Comparison of ENCODE assay signal across 8 cellular contexts in the genomic region with DNA sequence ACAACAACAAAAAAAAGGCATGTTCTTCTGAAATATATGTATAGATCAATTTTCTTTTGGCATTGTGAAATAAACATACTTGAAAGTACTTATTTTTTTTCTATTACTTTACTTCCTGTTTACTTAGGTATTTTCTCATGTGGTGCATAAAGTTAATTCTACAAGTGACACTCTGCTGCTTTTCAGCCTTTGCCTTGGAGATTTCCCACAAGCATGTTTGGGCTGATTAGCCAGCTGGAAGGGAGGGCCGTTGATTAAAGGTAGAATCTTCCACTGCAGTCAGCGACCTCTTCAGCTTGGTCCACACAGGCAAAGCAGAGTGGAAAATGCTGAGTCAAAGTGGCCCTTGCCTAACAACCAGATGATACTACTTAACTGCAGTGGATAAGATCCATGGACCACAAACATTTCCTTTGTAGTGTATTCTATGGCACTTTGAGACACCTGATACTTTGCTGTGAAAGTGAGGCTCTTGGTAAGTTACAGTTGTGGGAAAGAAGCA.
DNase-seq lines count a peak whose midpoint lies in the region; ATAC-seq, FAIRE-seq and TF ChIP-seq lines count a peak whose summit lies in the region.

No MANE protein-coding gene starts in this region.

- ATAC-seq in GM21717 (IDR thresholded peaks at IDR 0.05; ENCODE audit: unreplicated experiment), result peak; percentile 92

- H3K9me1 ChIP-seq in endothelial cell of umbilical vein (replicated peaks; ENCODE audit: control insufficient read depth, extremely low read depth, insufficient read depth, low read length), result no peaks in the 10 kb centered on the region

- no peak overlapping the region for H3K4me2 ChIP-seq in endothelial cell of umbilical vein (ENCODE audit: insufficient read depth, low read length)
- peak overlapping the region; percentile 1 for H3K4me2 ChIP-seq in skeletal muscle satellite cell (ENCODE audit: low read length)
- H3K4me2 ChIP-seq in OCI-LY7 (ENCODE audit: low read length), result no peak overlapping the region

- FAIRE-seq in GM12892 (lab: Jason Lieb, UNC) (peak; percentile 82), endothelial cell of umbilical vein (lab: Jason Lieb, UNC) (no peak)

- H3K79me2 ChIP-seq in endothelial cell of umbilical vein (ENCODE audit: control insufficient read depth, insufficient read depth, low read length), result no peaks in the 10 kb centered on the region
- no peaks in the 10 kb centered on the region for H3K79me2 ChIP-seq in OCI-LY7 (ENCODE audit: insufficient read depth, low read depth, low read length)

- H3K36me3 ChIP-seq in endothelial cell of umbilical vein (ENCODE audit: control insufficient read depth in 2 of 2, extremely low read depth in 1 of 2, insufficient read depth in 2 of 2, low read length in 2 of 2), result no peaks in the 10 kb centered on the region
- H3K36me3 ChIP-seq in skeletal muscle satellite cell (ENCODE audit: insufficient read depth, low read length), result no peaks in the 10 kb centered on the region
- H3K36me3 ChIP-seq in OCI-LY7 (ENCODE audit: insufficient read depth, low read length), result no peaks in the 10 kb centered on the region

- CTCF ChIA-PET in endothelial cell of umbilical vein (lab: Charles Lee), result interaction anchor here (0.6 to 1.2 kb wide), 3 partner anchors 32 to 287 kb away, joined by 3 read pairs; no protein-coding TSS in a partner anchor
- CTCF ChIA-PET in OCI-LY7 (lab: Charles Lee; ENCODE audit: unreplicated experiment), result no interaction called here

- H3K4me1 ChIP-seq in endothelial cell of umbilical vein (ENCODE audit: control insufficient read depth, extremely low read depth, insufficient read depth, low read length), result no peaks in the 10 kb centered on the region
- peaks cover 10% of the 10 kb centered on the region for H3K4me1 ChIP-seq in skeletal muscle satellite cell (ENCODE audit: control insufficient read depth, insufficient read depth, low read length)
- peaks cover 10% of the 10 kb centered on the region for H3K4me1 ChIP-seq in OCI-LY7 (ENCODE audit: insufficient read depth, low read length, poor library complexity, severe bottlenecking)

- BruUV-seq in endothelial cell of umbilical vein (replicated peaks; lab: Mats Ljungman, UMichigan) (no TSS peak), OCI-LY7 (replicated peaks; lab: Mats Ljungman, UMichigan) (no TSS peak)

- H3K27me3 ChIP-seq in endothelial cell of umbilical vein (ENCODE audit: control insufficient read depth in 2 of 2, insufficient read depth in 2 of 2, low read length in 2 of 2), result no peaks in the 10 kb centered on the region
- H3K27me3 ChIP-seq in skeletal muscle satellite cell (ENCODE audit: control insufficient read depth, insufficient read depth, low read length), result no peaks in the 10 kb centered on the region

- intact Hi-C loops in endothelial cell of umbilical vein (cut with micrococcal nuclease), result no loop called here
- intact Hi-C loops in OCI-LY7 (cut with micrococcal nuclease; ENCODE audit: unreplicated experiment), result no loop called here

- H3K9me3 ChIP-seq in endothelial cell of umbilical vein (replicated peaks; ENCODE audit: control insufficient read depth, insufficient read depth, low read length), result no peaks in the 10 kb centered on the region
- no peaks in the 10 kb centered on the region for H3K9me3 ChIP-seq in skeletal muscle satellite cell (replicated peaks; ENCODE audit: low read length)
- H3K9me3 ChIP-seq in OCI-LY7 (ENCODE audit: low read length), result no peaks in the 10 kb centered on the region

- H4K20me1 ChIP-seq in endothelial cell of umbilical vein (replicated peaks; ENCODE audit: control insufficient read depth, extremely low read depth, insufficient read depth, low read length) (no peaks in the 10 kb centered on the region), OCI-LY7 (ENCODE audit: insufficient read depth, low read length) (no peaks in the 10 kb centered on the region)

- POLR2A ChIA-PET in endothelial cell of umbilical vein (lab: Charles Lee), result no interaction called here
- POLR2A ChIA-PET in OCI-LY7 (lab: Charles Lee), result interaction anchor here (1.0 kb wide), 1 partner anchor 45 kb away, joined by 3 read pairs; no protein-coding TSS in a partner anchor

- TF ChIP-seq CTCF in endothelial cell of umbilical vein (IDR thresholded peaks at IDR 0.05; ENCODE audit: extremely low read depth in 1 of 2, insufficient read depth in 1 of 2, low read depth in 1 of 2, low read length in 2 of 2) (no peak), OCI-LY7 (conservative IDR thresholded peaks at IDR 0.05; ENCODE audit: low read length) (no peak)

- dilution Hi-C loops in endothelial cell of umbilical vein (cut with MboI; ENCODE audit: extremely low pct_ligation_motif_present, low sequenced_read_pairs), result no loop called here

- H2AFZ ChIP-seq in endothelial cell of umbilical vein (ENCODE audit: low read depth, low read length) (no peak overlapping the region), OCI-LY7 (ENCODE audit: low read length) (no peak overlapping the region)

- H3K4me3 ChIP-seq in endothelial cell of umbilical vein (replicated peaks in 1 of 3; ENCODE audit: insufficient read depth in 1 of 3, low read depth in 1 of 3, low read length in 3 of 3) (no peak overlapping the region), skeletal muscle satellite cell (ENCODE audit: low read length) (no peak overlapping the region), OCI-LY7 (ENCODE audit: low read depth, low read length, poor library complexity, severe bottlenecking) (no peak overlapping the region)

- TF ChIP-seq POLR2A in GM12892 (IDR thresholded peaks at IDR 0.05; ENCODE audit: low read depth, low read length) (no peak), endothelial cell of umbilical vein (IDR thresholded peaks at IDR 0.05; ENCODE audit: low read depth, low read length) (no peak)

- DNase-seq in GM12892 (ENCODE audit: insufficient read length) (no peak), M059J (ENCODE audit: low read depth) (peak; percentile 93), endothelial cell of umbilical vein (ENCODE audit: low read depth, low spot score) (peak; percentile 3), OCI-LY7 (ENCODE audit: low spot score) (no peak), hypothalamus (lab: John Stamatoyannopoulos, UW) (no peak), HPDE6-E6E7 (ENCODE audit: extremely low spot score) (no peak)

- H3K9ac ChIP-seq in endothelial cell of umbilical vein (replicated peaks; ENCODE audit: extremely low read depth, insufficient read depth, low read length) (no peak overlapping the region), skeletal muscle satellite cell (ENCODE audit: low read depth, low read length) (no peak overlapping the region)

- no peak overlapping the region for H3K27ac ChIP-seq in endothelial cell of umbilical vein (ENCODE audit: insufficient read depth, low read depth, low read length)
- H3K27ac ChIP-seq in OCI-LY7 (ENCODE audit: low read depth, low read length, poor library complexity, severe bottlenecking), result no peak overlapping the region

- H3K9me2 ChIP-seq in OCI-LY7 (ENCODE audit: insufficient read depth, low read length), result no peaks in the 10 kb centered on the region

TF ChIP-seq in endothelial cell of umbilical vein, 7 proteins besides CTCF, POLR2A, EP300 and RAD21:
- TF ChIP-seq MYC (IDR thresholded peaks at IDR 0.05; ENCODE audit: low read depth, low read length), result no peak
- no peak for TF ChIP-seq POLR2AphosphoS5 (IDR thresholded peaks at IDR 0.05; ENCODE audit: insufficient read depth, low read depth, low read length)
- TF ChIP-seq, protein P1, sequence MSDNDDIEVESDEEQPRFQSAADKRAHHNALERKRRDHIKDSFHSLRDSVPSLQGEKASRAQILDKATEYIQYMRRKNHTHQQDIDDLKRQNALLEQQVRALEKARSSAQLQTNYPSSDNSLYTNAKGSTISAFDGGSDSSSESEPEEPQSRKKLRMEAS (IDR thresholded peaks at IDR 0.05; ENCODE audit: insufficient read depth, insufficient read length), result no peak
- TF ChIP-seq EZH2 (IDR thresholded peaks at IDR 0.05; ENCODE audit: borderline replicate concordance, low read depth, low read length, severe bottlenecking), result no peak
- no peak for TF ChIP-seq FOS (IDR thresholded peaks at IDR 0.05; ENCODE audit: borderline replicate concordance, insufficient read depth, low read length)

Comparison
In these comparisons a context has a peak if more than half of its experiments do, and no peak if none do; other contexts are left out.
1. DNase-seq: peak in M059J (single experiment) and endothelial cell of umbilical vein (single experiment); none in GM12892 (single experiment), OCI-LY7 (single experiment), hypothalamus (0 of 51) and HPDE6-E6E7 (single experiment).